In the genomic region with DNA sequence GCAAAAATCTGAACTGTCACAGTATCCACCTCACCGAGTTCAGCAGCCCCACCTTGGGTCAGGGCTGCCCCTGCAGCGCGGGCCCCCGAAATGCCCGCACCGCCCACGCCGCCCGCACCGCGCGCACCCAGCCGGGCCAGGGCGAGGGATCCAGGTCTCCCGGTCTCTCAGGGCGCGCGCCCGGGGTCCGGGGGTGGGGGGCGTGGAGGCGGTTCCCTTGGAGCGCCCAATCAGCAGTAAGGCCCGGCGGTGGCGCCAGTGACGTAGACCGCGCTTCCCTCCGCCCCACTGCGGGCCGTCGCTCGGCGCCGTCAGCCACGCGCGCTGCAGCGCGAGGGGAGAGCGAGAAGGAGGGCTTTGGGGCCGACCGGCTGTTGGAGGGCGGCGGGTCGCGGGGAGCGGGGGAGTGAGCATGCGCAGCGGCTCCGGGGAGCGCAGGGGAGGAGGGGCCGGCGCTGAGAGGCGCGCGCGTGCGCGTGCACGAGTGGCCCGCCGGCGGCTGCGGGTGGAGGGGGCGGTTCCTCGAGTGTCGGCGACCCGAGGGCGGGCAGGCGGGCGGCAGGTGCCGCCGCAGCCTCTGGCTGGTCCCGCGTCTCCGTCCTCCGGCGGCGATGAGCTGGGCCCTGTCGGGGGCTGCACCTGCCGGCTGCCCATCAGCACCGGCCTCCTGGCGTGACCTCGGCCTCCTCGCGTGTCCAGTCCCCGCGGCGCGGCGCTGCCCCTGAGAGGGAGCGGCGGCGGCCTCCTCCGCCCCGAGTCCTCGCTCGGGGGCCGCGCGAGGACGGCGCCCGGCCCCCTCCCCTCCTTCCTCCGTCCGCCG, we compare ENCODE assay signal across 1 cellular context.
TF ChIP-seq lines count a peak whose summit lies in the region.

A gene with protein sequence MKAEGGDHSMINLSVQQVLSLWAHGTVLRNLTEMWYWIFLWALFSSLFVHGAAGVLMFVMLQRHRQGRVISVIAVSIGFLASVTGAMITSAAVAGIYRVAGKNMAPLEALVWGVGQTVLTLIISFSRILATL (plus strand): TSS at position 521 of the 820 bp plus-strand sequence. CDS start 529 bp downstream, outside the sequence.

TF ChIP-seq in GM12878, 131 proteins besides CTCF, POLR2A, EP300 and RAD21 (continued from another document and continues in another):
- TF ChIP-seq, protein P1, sequence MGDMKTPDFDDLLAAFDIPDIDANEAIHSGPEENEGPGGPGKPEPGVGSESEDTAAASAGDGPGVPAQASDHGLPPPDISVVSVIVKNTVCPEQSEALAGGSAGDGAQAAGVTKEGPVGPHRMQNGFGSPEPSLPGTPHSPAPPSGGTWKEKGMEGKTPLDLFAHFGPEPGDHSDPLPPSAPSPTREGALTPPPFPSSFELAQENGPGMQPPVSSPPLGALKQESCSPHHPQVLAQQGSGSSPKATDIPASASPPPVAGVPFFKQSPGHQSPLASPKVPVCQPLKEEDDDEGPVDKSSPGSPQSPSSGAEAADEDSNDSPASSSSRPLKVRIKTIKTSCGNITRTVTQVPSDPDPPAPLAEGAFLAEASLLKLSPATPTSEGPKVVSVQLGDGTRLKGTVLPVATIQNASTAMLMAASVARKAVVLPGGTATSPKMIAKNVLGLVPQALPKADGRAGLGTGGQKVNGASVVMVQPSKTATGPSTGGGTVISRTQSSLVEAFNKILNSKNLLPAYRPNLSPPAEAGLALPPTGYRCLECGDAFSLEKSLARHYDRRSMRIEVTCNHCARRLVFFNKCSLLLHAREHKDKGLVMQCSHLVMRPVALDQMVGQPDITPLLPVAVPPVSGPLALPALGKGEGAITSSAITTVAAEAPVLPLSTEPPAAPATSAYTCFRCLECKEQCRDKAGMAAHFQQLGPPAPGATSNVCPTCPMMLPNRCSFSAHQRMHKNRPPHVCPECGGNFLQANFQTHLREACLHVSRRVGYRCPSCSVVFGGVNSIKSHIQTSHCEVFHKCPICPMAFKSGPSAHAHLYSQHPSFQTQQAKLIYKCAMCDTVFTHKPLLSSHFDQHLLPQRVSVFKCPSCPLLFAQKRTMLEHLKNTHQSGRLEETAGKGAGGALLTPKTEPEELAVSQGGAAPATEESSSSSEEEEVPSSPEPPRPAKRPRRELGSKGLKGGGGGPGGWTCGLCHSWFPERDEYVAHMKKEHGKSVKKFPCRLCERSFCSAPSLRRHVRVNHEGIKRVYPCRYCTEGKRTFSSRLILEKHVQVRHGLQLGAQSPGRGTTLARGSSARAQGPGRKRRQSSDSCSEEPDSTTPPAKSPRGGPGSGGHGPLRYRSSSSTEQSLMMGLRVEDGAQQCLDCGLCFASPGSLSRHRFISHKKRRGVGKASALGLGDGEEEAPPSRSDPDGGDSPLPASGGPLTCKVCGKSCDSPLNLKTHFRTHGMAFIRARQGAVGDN (IDR thresholded peaks at IDR 0.05): peak; percentile 64
- TF ChIP-seq ESRRA (IDR thresholded peaks at IDR 0.05; ENCODE audit: low read length) (no peak), TCF3 (IDR thresholded peaks at IDR 0.05; ENCODE audit: borderline replicate concordance, insufficient read depth, low read depth, low read length) (peak; percentile 12; the same call in 1 of the 2 replicates), JUNB (IDR thresholded peaks at IDR 0.05) (no peak), RELA (IDR thresholded peaks at IDR 0.05; ENCODE audit: borderline replicate concordance, partially characterized antibody) (peak; percentile 12), MYB (IDR thresholded peaks at IDR 0.05; ENCODE audit: borderline replicate concordance, low read depth, low read length) (no peak), CBFB (IDR thresholded peaks at IDR 0.05; ENCODE audit: low read depth) (no peak), ZBED1 (IDR thresholded peaks at IDR 0.05; ENCODE audit: borderline replicate concordance) (no peak), TARDBP (IDR thresholded peaks at IDR 0.05; ENCODE audit: borderline replicate concordance) (no peak), MTA3 (IDR thresholded peaks at IDR 0.05; ENCODE audit: borderline replicate concordance, low read length) (no peak), STAT3 (IDR thresholded peaks at IDR 0.05; ENCODE audit: low read depth, low read length) (no peak), YBX1 (IDR thresholded peaks at IDR 0.05) (no peak), KAT2A (conservative IDR thresholded peaks at IDR 0.05; ENCODE audit: control insufficient read depth, low read depth, low read length) (no peak), MYC (IDR thresholded peaks at IDR 0.05; ENCODE audit: insufficient read depth, insufficient read length, insufficient replicate concordance, low read length, severe bottlenecking) (no peak), FOS (IDR thresholded peaks at IDR 0.05; ENCODE audit: borderline replicate concordance, extremely low read depth, insufficient read length) (no peak), WRNIP1 (IDR thresholded peaks at IDR 0.05; ENCODE audit: borderline replicate concordance, low read depth, low read length) (no peak), SIX5 (IDR thresholded peaks at IDR 0.05; ENCODE audit: low read depth, low read length, severe bottlenecking) (no peak), NBN (IDR thresholded peaks at IDR 0.05) (0 out of 2 replicates have a peak, but pooled peaks have one; percentile 25), RBBP5 (conservative IDR thresholded peaks at IDR 0.05) (no peak), IKZF2 (IDR thresholded peaks at IDR 0.05) (no peak), KDM1A (IDR thresholded peaks at IDR 0.05; ENCODE audit: borderline replicate concordance) (no peak), RUNX3 (IDR thresholded peaks at IDR 0.05; ENCODE audit: low read length) (peak; percentile 18; the same call in 1 of the 2 replicates), HCFC1 (IDR thresholded peaks at IDR 0.05; ENCODE audit: low read length) (no peak; the same call in 1 of the 2 replicates), HDAC2 (IDR thresholded peaks at IDR 0.05) (no peak), NFXL1 (IDR thresholded peaks at IDR 0.05; ENCODE audit: borderline replicate concordance) (no peak), ZNF217 (IDR thresholded peaks at IDR 0.05) (peak; percentile 60; the same call in 1 of the 2 replicates), TCF12 (IDR thresholded peaks at IDR 0.05; ENCODE audit: low read depth, low read length) (peak; percentile 22; the same call in 1 of the 2 replicates), IRF4 (IDR thresholded peaks at IDR 0.05; ENCODE audit: low read depth, low read length) (no peak), PAX5 (IDR thresholded peaks at IDR 0.05; ENCODE audit: borderline replicate concordance, low read depth, low read length) (no peak), ZNF207 (IDR thresholded peaks at IDR 0.05; ENCODE audit: borderline replicate concordance) (0 out of 2 replicates have a peak, but pooled peaks have one; percentile 29), EGR1 (IDR thresholded peaks at IDR 0.05; ENCODE audit: borderline replicate concordance in 1 of 2, low read depth in 2 of 2, low read length in 2 of 2) (peak; percentile 43 to 97), CBX5 (IDR thresholded peaks at IDR 0.05; ENCODE audit: low read depth) (no peak), TBL1XR1 (IDR thresholded peaks at IDR 0.05; ENCODE audit: low read depth, low read length) (no peak)
- TF ChIP-seq, protein P2, sequence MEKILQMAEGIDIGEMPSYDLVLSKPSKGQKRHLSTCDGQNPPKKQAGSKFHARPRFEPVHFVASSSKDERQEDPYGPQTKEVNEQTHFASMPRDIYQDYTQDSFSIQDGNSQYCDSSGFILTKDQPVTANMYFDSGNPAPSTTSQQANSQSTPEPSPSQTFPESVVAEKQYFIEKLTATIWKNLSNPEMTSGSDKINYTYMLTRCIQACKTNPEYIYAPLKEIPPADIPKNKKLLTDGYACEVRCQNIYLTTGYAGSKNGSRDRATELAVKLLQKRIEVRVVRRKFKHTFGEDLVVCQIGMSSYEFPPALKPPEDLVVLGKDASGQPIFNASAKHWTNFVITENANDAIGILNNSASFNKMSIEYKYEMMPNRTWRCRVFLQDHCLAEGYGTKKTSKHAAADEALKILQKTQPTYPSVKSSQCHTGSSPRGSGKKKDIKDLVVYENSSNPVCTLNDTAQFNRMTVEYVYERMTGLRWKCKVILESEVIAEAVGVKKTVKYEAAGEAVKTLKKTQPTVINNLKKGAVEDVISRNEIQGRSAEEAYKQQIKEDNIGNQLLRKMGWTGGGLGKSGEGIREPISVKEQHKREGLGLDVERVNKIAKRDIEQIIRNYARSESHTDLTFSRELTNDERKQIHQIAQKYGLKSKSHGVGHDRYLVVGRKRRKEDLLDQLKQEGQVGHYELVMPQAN (conservative IDR thresholded peaks at IDR 0.05): peak; percentile 81
- TF ChIP-seq, protein P3, sequence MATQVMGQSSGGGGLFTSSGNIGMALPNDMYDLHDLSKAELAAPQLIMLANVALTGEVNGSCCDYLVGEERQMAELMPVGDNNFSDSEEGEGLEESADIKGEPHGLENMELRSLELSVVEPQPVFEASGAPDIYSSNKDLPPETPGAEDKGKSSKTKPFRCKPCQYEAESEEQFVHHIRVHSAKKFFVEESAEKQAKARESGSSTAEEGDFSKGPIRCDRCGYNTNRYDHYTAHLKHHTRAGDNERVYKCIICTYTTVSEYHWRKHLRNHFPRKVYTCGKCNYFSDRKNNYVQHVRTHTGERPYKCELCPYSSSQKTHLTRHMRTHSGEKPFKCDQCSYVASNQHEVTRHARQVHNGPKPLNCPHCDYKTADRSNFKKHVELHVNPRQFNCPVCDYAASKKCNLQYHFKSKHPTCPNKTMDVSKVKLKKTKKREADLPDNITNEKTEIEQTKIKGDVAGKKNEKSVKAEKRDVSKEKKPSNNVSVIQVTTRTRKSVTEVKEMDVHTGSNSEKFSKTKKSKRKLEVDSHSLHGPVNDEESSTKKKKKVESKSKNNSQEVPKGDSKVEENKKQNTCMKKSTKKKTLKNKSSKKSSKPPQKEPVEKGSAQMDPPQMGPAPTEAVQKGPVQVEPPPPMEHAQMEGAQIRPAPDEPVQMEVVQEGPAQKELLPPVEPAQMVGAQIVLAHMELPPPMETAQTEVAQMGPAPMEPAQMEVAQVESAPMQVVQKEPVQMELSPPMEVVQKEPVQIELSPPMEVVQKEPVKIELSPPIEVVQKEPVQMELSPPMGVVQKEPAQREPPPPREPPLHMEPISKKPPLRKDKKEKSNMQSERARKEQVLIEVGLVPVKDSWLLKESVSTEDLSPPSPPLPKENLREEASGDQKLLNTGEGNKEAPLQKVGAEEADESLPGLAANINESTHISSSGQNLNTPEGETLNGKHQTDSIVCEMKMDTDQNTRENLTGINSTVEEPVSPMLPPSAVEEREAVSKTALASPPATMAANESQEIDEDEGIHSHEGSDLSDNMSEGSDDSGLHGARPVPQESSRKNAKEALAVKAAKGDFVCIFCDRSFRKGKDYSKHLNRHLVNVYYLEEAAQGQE (IDR thresholded peaks at IDR 0.05; ENCODE audit: low read depth, low read length): no peak
- TF ChIP-seq, protein P4, sequence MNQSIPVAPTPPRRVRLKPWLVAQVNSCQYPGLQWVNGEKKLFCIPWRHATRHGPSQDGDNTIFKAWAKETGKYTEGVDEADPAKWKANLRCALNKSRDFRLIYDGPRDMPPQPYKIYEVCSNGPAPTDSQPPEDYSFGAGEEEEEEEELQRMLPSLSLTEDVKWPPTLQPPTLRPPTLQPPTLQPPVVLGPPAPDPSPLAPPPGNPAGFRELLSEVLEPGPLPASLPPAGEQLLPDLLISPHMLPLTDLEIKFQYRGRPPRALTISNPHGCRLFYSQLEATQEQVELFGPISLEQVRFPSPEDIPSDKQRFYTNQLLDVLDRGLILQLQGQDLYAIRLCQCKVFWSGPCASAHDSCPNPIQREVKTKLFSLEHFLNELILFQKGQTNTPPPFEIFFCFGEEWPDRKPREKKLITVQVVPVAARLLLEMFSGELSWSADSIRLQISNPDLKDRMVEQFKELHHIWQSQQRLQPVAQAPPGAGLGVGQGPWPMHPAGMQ (IDR thresholded peaks at IDR 0.05; ENCODE audit: borderline replicate concordance): no peak
- TF ChIP-seq, protein P5, sequence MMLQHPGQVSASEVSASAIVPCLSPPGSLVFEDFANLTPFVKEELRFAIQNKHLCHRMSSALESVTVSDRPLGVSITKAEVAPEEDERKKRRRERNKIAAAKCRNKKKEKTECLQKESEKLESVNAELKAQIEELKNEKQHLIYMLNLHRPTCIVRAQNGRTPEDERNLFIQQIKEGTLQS (IDR thresholded peaks at IDR 0.05; ENCODE audit: borderline replicate concordance, extremely low read depth, low read depth, low read length): no peak
- TF ChIP-seq, protein P6, sequence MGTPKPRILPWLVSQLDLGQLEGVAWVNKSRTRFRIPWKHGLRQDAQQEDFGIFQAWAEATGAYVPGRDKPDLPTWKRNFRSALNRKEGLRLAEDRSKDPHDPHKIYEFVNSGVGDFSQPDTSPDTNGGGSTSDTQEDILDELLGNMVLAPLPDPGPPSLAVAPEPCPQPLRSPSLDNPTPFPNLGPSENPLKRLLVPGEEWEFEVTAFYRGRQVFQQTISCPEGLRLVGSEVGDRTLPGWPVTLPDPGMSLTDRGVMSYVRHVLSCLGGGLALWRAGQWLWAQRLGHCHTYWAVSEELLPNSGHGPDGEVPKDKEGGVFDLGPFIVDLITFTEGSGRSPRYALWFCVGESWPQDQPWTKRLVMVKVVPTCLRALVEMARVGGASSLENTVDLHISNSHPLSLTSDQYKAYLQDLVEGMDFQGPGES (IDR thresholded peaks at IDR 0.05): 0 out of 2 replicates have a peak, but pooled peaks have one; percentile 35
- TF ChIP-seq, protein P7, sequence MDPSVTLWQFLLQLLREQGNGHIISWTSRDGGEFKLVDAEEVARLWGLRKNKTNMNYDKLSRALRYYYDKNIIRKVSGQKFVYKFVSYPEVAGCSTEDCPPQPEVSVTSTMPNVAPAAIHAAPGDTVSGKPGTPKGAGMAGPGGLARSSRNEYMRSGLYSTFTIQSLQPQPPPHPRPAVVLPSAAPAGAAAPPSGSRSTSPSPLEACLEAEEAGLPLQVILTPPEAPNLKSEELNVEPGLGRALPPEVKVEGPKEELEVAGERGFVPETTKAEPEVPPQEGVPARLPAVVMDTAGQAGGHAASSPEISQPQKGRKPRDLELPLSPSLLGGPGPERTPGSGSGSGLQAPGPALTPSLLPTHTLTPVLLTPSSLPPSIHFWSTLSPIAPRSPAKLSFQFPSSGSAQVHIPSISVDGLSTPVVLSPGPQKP (IDR thresholded peaks at IDR 0.05; ENCODE audit: low read depth, low read length): no peak
